ENCODE assay signal across 7 cellular contexts in genomic region chr7:128529191-128529590, GRCh38. TPM values are rescaled to one million over a fixed set of nuclear protein-coding genes. Genes with fewer than 3 reads are reported as not detected.
A peak's percentile ranks its signal among the peaks of the same experiment; 100 is the strongest.
DNase-seq lines count a peak whose midpoint lies in the region; ATAC-seq and TF ChIP-seq lines count a peak whose summit lies in the region.
"Not testable (repeated sequence)": the region's sequence is repeated elsewhere in the genome, so short reads cannot be mapped to it uniquely, and the experiment has no call there.

No MANE protein-coding gene starts in this region.

- not testable (repeated sequence) for H3K27me3 Mint-ChIP-seq in CD4-positive, CD25-positive, alpha-beta regulatory T cell; activated T-helper 2 cell treated with anti-CD3 and anti-CD28 coated beads, Interferon-gamma antibody, Interleukin-2, Interleukin-4, amounts not matched to agents 10 μg/mL and 5 μg/mL and 100 μg/mL, durations not matched to agents 14 hours and 24 hours and 36 hours (ENCODE audit: low read depth); immature natural killer cell (ENCODE audit: low read depth in 3 of 3); neural crest cell (ENCODE audit: low read depth)

- not testable (repeated sequence) for H3K27ac ChIP-seq in CD4-positive, CD25-positive, alpha-beta regulatory T cell (ENCODE audit: insufficient read depth, low read length, poor library complexity, severe bottlenecking); SK-N-SH (ENCODE audit: low read depth in 2 of 2, low read length in 1 of 2); upper lobe of right lung

- H3K27ac Mint-ChIP-seq in CD4-positive, CD25-positive, alpha-beta regulatory T cell, result peak overlapping the region in 1 of 3 donors; percentile 94
- H3K27ac Mint-ChIP-seq in activated T-helper 2 cell treated with anti-CD3 and anti-CD28 coated beads, Interferon-gamma antibody, Interleukin-2, Interleukin-4, amounts not matched to agents 10 μg/mL and 5 μg/mL and 100 μg/mL, durations not matched to agents 14 hours and 24 hours and 36 hours; neural crest cell (ENCODE audit: unreplicated experiment): not testable (repeated sequence)
- H3K27ac Mint-ChIP-seq in immature natural killer cell, result peak overlapping the region in 1 of 6 donors; percentile 82

- not testable (repeated sequence) for ATAC-seq in CD4-positive, CD25-positive, alpha-beta regulatory T cell (ENCODE audit: low read depth in 2 of 2); upper lobe of right lung

- not testable (repeated sequence) for TF ChIP-seq EP300 in SK-N-SH (IDR thresholded peaks at IDR 0.05; ENCODE audit: borderline replicate concordance in 1 of 2, low read depth in 1 of 2, low read length in 1 of 2)

- CTCF ChIA-PET in SK-N-SH (lab: Yijun Ruan, JAX), result not testable (repeated sequence)

- intact Hi-C loops in activated T-helper 2 cell treated with anti-CD3 and anti-CD28 coated beads, Interferon-gamma antibody, Interleukin-2, Interleukin-4, amounts not matched to agents 10 μg/mL and 5 μg/mL and 100 μg/mL, durations not matched to agents 14 hours and 24 hours and 36 hours (cut with micrococcal nuclease); upper lobe of right lung (cut with DNase I): not testable (repeated sequence)

- not testable (repeated sequence) for H3K36me3 ChIP-seq in CD4-positive, CD25-positive, alpha-beta regulatory T cell (ENCODE audit: control insufficient read depth, insufficient read depth, low read length); Loucy (ENCODE audit: insufficient read depth, low read length); upper lobe of right lung
- H3K36me3 ChIP-seq in SK-N-SH (replicated peaks in 1 of 2; ENCODE audit: control insufficient read depth in 1 of 2, insufficient read depth in 2 of 2, low read length in 1 of 2), result peaks cover 5 to 21% of the 10 kb centered on the region in 2 experiments

- H3K4me1 ChIP-seq in CD4-positive, CD25-positive, alpha-beta regulatory T cell (ENCODE audit: control insufficient read depth, insufficient read depth, low read length, poor library complexity, severe bottlenecking), result peaks cover 14% of the 10 kb centered on the region
- H3K4me1 ChIP-seq in Loucy (ENCODE audit: insufficient read depth, low read length, poor library complexity, severe bottlenecking) (peaks cover 10% of the 10 kb centered on the region), upper lobe of right lung (peaks cover 13% of the 10 kb centered on the region)
- H3K4me1 ChIP-seq in SK-N-SH (ENCODE audit: control insufficient read depth in 1 of 2, insufficient read depth in 2 of 2, low read depth in 1 of 2, low read length in 1 of 2), result not testable (repeated sequence)

- TF ChIP-seq RAD21 in SK-N-SH (IDR thresholded peaks at IDR 0.05; ENCODE audit: low read length), result not testable (repeated sequence)

- not testable (repeated sequence) for TF ChIP-seq CTCF in Loucy (conservative IDR thresholded peaks at IDR 0.05; ENCODE audit: low read length); SK-N-SH (IDR thresholded peaks at IDR 0.05); neural crest cell (conservative IDR thresholded peaks at IDR 0.05); upper lobe of right lung (IDR thresholded peaks at IDR 0.05)

- not testable (repeated sequence) for DNase-seq in CD4-positive, CD25-positive, alpha-beta regulatory T cell; SK-N-SH; activated T-helper 2 cell treated with anti-CD3 and anti-CD28 coated beads, Interferon-gamma antibody, Interleukin-2, Interleukin-4, amounts not matched to agents 10 μg/mL and 5 μg/mL and 100 μg/mL, durations not matched to agents 14 hours and 24 hours and 36 hours (ENCODE audit: low spot score); immature natural killer cell; neural crest cell (ENCODE audit: low read depth, low spot score)
- peak; percentile 13 for DNase-seq in upper lobe of right lung

- 96% methylated on average over 16 of the region's 16 CpGs for WGBS in SK-N-SH (ENCODE audit: low lambda C conversion rate)

- not testable (repeated sequence) for H3K27me3 ChIP-seq in CD4-positive, CD25-positive, alpha-beta regulatory T cell (ENCODE audit: control insufficient read depth, insufficient read depth, low read length); Loucy (ENCODE audit: insufficient read depth, low read length, poor library complexity, severe bottlenecking); SK-N-SH (ENCODE audit: insufficient read depth); upper lobe of right lung

- H3K9ac ChIP-seq in Loucy (ENCODE audit: low read depth, low read length, poor library complexity, severe bottlenecking); SK-N-SH: not testable (repeated sequence)

- H3K9me2 ChIP-seq in Loucy (replicated peaks; ENCODE audit: low read depth, low read length); SK-N-SH: not testable (repeated sequence)

- H2AFZ ChIP-seq in Loucy (ENCODE audit: low read length); SK-N-SH (ENCODE audit: low read depth): not testable (repeated sequence)

- H3K79me2 ChIP-seq in Loucy (ENCODE audit: insufficient read depth, low read length) (peaks cover 46% of the 10 kb centered on the region), SK-N-SH (ENCODE audit: insufficient read depth) (peaks cover 69% of the 10 kb centered on the region)

- H3K9me3 ChIP-seq in CD4-positive, CD25-positive, alpha-beta regulatory T cell (ENCODE audit: control insufficient read depth in 2 of 2, low read length in 2 of 2); Loucy (ENCODE audit: insufficient read depth, low read depth, low read length); SK-N-SH; upper lobe of right lung: not testable (repeated sequence)

- H3K4me3 ChIP-seq in CD4-positive, CD25-positive, alpha-beta regulatory T cell (ENCODE audit: low read depth, low read length); Loucy (ENCODE audit: low read length, poor library complexity, severe bottlenecking); SK-N-SH (ENCODE audit: low read depth in 2 of 2, low read length in 1 of 2); upper lobe of right lung: not testable (repeated sequence)

- not testable (repeated sequence) for H3K36me3 Mint-ChIP-seq in CD4-positive, CD25-positive, alpha-beta regulatory T cell; immature natural killer cell; neural crest cell (ENCODE audit: low read depth)
- H3K36me3 Mint-ChIP-seq in activated T-helper 2 cell treated with anti-CD3 and anti-CD28 coated beads, Interferon-gamma antibody, Interleukin-2, Interleukin-4, amounts not matched to agents 10 μg/mL and 5 μg/mL and 100 μg/mL, durations not matched to agents 14 hours and 24 hours and 36 hours (ENCODE audit: low read depth), result peaks cover 23% of the 10 kb centered on the region

- H3K4me2 ChIP-seq in Loucy (ENCODE audit: low read depth, low read length, poor library complexity, severe bottlenecking), result peak overlapping the region; percentile 86
- H3K4me2 ChIP-seq in SK-N-SH, result peak overlapping the region; percentile 91; the same call in 1 of the 2 replicates

- POLR2A ChIA-PET in SK-N-SH (lab: Yijun Ruan, JAX), result not testable (repeated sequence)

- peak overlapping the region; percentile 52 to 97 (median 84) for H3K4me3 Mint-ChIP-seq in CD4-positive, CD25-positive, alpha-beta regulatory T cell
- peak overlapping the region; percentile 5 for H3K4me3 Mint-ChIP-seq in activated T-helper 2 cell treated with anti-CD3 and anti-CD28 coated beads, Interferon-gamma antibody, Interleukin-2, Interleukin-4, amounts not matched to agents 10 μg/mL and 5 μg/mL and 100 μg/mL, durations not matched to agents 14 hours and 24 hours and 36 hours (ENCODE audit: low read depth)
- H3K4me3 Mint-ChIP-seq in immature natural killer cell (peak overlapping the region in 3 of 5 donors; percentile 25 to 56 (median 38)), neural crest cell (peak overlapping the region; percentile 31)

- H4K20me1 ChIP-seq in Loucy (ENCODE audit: insufficient read depth, low read length, poor library complexity, severe bottlenecking), result peaks cover 18% of the 10 kb centered on the region
- peaks cover 15% of the 10 kb centered on the region; the same call in 1 of the 2 replicates for H4K20me1 ChIP-seq in SK-N-SH (ENCODE audit: insufficient read depth)

- H3K4me1 Mint-ChIP-seq in CD4-positive, CD25-positive, alpha-beta regulatory T cell, result peaks cover 10 to 33% (median 20%) of the 10 kb centered on the region in 4 donors
- H3K4me1 Mint-ChIP-seq in activated T-helper 2 cell treated with anti-CD3 and anti-CD28 coated beads, Interferon-gamma antibody, Interleukin-2, Interleukin-4, amounts not matched to agents 10 μg/mL and 5 μg/mL and 100 μg/mL, durations not matched to agents 14 hours and 24 hours and 36 hours (ENCODE audit: low read depth), result peaks cover 19% of the 10 kb centered on the region
- peaks cover 28 to 37% of the 10 kb centered on the region in 2 donors for H3K4me1 Mint-ChIP-seq in immature natural killer cell
- H3K4me1 Mint-ChIP-seq in neural crest cell, result peaks cover 35% of the 10 kb centered on the region

- not testable (repeated sequence) for H3K9me3 Mint-ChIP-seq in CD4-positive, CD25-positive, alpha-beta regulatory T cell; activated T-helper 2 cell treated with anti-CD3 and anti-CD28 coated beads, Interferon-gamma antibody, Interleukin-2, Interleukin-4, amounts not matched to agents 10 μg/mL and 5 μg/mL and 100 μg/mL, durations not matched to agents 14 hours and 24 hours and 36 hours; immature natural killer cell; neural crest cell

- not testable (repeated sequence) for H3F3A ChIP-seq in Loucy (ENCODE audit: low read depth)
- H3F3A ChIP-seq in SK-N-SH (replicated peaks; ENCODE audit: insufficient read depth), result peaks cover 37% of the 10 kb centered on the region

RNA-seq across cellular contexts. Expression of gene METTL2B, which starts 52.6 kb away (rescaled TPM):
- total RNA-seq in CD4-positive, CD25-positive, alpha-beta regulatory T cell, result 19.6 TPM
- 10 to 100 TPM in 3 of 4 donors, 1 to 10 TPM in 1; 9.2 to 17.0 (median 13.8) TPM for polyA plus RNA-seq in CD4-positive, CD25-positive, alpha-beta regulatory T cell
- polyA plus RNA-seq in SK-N-SH (2012; rRNA removed) (22.5 and 27.8 TPM in 2 replicates), immature natural killer cell (10 to 100 TPM in 2 of 3 donors, 1 to 10 TPM in 1; 2.8 to 24.9 (median 11.9) TPM)
- 27.0 and 27.7 TPM in 2 replicates for polyA plus RNA-seq in SK-N-SH (2012; cell fraction: cytosol; rRNA removed)
- polyA plus RNA-seq in SK-N-SH (2012; cell fraction: nucleus; rRNA removed), result 22.5 and 39.9 TPM in 2 replicates
- total RNA-seq in activated T-helper 2 cell treated with anti-CD3 and anti-CD28 coated beads, Interferon-gamma antibody, Interleukin-2, Interleukin-4, amounts not matched to agents 10 μg/mL and 5 μg/mL and 100 μg/mL, durations not matched to agents 14 hours and 24 hours and 36 hours, result 46.9 and 52.4 TPM in 2 replicates
- total RNA-seq in neural crest cell (50.5 and 51.5 TPM in 2 replicates), upper lobe of right lung (22.1 TPM)

Comparison
In these comparisons a context has a peak if more than half of its experiments do, and no peak if none do; other contexts are left out.
1. H3K4me3 Mint-ChIP-seq: peak in every context shown above with its lines; median percentile 84 in CD4-positive, CD25-positive, alpha-beta regulatory T cell; 38 in immature natural killer cell; 31 in neural crest cell; 5 in activated T-helper 2 cell treated with anti-CD3 and anti-CD28 coated beads, Interferon-gamma antibody, Interleukin-2, Interleukin-4, amounts not matched to agents 10 μg/mL and 5 μg/mL and 100 μg/mL, durations not matched to agents 14 hours and 24 hours and 36 hours.